ENCODE assay signal across 11 cellular contexts in genomic region chr10:110214380-110214826, GRCh38. TPM values are rescaled to one million over a fixed set of nuclear protein-coding genes. Genes with fewer than 3 reads are reported as not detected.
A peak's percentile ranks its signal among the peaks of the same experiment; 100 is the strongest.
DNase-seq lines count a peak whose midpoint lies in the region; ATAC-seq and TF ChIP-seq lines count a peak whose summit lies in the region.
"Had no signal": no experiment of that assay in that cellular context is flagged by ENCODE, and none has a peak within 500 bp of the region (broad histone marks: within the 10 kb centered on the region; RNA-seq: fewer than 3 reads in every experiment).

No MANE protein-coding gene starts in this region.

- H3K4me1 Mint-ChIP-seq in T-helper 17 cell (peaks cover 47% of the 10 kb centered on the region), osteocyte (ENCODE audit: unreplicated experiment) (peaks cover 32% of the 10 kb centered on the region)
- H3K4me1 Mint-ChIP-seq in activated T-cell treated with anti-CD3 and anti-CD28 coated beads, Interleukin-2, amount 50 U/mL, for 72 hours (ENCODE audit: low read depth): peaks cover 48% of the 10 kb centered on the region

- H3K9me3 Mint-ChIP-seq in osteocyte (ENCODE audit: unreplicated experiment): no peaks in the 10 kb centered on the region
- no peaks in the 10 kb centered on the region for H3K9me3 Mint-ChIP-seq in activated T-cell treated with anti-CD3 and anti-CD28 coated beads, Interleukin-2, amount 50 U/mL, for 72 hours

- H3K9me3 ChIP-seq in T-helper 17 cell (ENCODE audit: control insufficient read depth, low read length, poor library complexity, severe bottlenecking): no peaks in the 10 kb centered on the region
- H3K9me3 ChIP-seq: ovary had no signal

- TF ChIP-seq CTCF in osteocyte (IDR thresholded peaks at IDR 0.05) (no peak), omental fat pad (IDR thresholded peaks at IDR 0.05) (no peak)

- peak; percentile 20 to 25 for DNase-seq in SHP77 (lab: John Stamatoyannopoulos, UW)
- DNase-seq in SHP77 treated with DMSO at 0.1 percent for 48 hours (lab: John Stamatoyannopoulos, UW): no peak
- DNase-seq in T-helper 17 cell: no peak
- no peak for DNase-seq in osteocyte (ENCODE audit: extremely low spot score, unreplicated experiment)
- no peak for DNase-seq in omental fat pad (ENCODE audit: low spot score)
- DNase-seq in HUDEP-2 (lab: John Stamatoyannopoulos, UW; ENCODE audit: unreplicated experiment in 76 of 76): no peak
- no peak for DNase-seq in activated T-cell treated with anti-CD3 and anti-CD28 coated beads, Interleukin-2, amount 50 U/mL, for 72 hours
- DNase-seq: NCI-H345, ovary had no signal

- H3K36me3 Mint-ChIP-seq in T-helper 17 cell (ENCODE audit: low read depth) (peaks cover 2% of the 10 kb centered on the region), osteocyte (ENCODE audit: unreplicated experiment) (no peaks in the 10 kb centered on the region)
- peaks cover 1 to 2% of the 10 kb centered on the region in 2 donors for H3K36me3 Mint-ChIP-seq in activated T-cell treated with anti-CD3 and anti-CD28 coated beads, Interleukin-2, amount 50 U/mL, for 72 hours (ENCODE audit: insufficient read depth in 2 of 2)

- ATAC-seq in HG02973 (IDR thresholded peaks at IDR 0.05; ENCODE audit: unreplicated experiment) (peak; percentile 24), T-helper 17 cell (no peak), omental fat pad (ENCODE audit: low FRiP score) (no peak)
- ATAC-seq in activated T-cell treated with anti-CD3 and anti-CD28 coated beads, Interleukin-2, amount 50 U/mL, for 72 hours (replicated peaks in 1 of 2): no peak
- ATAC-seq: activated CD4-positive, CD25-positive, alpha-beta regulatory T cell treated with anti-CD3 and anti-CD28 coated beads, Interleukin-2, amount 50 U/mL, for 24 hours had no signal

- H3K4me3 Mint-ChIP-seq in T-helper 17 cell: no peak overlapping the region
- H3K4me3 Mint-ChIP-seq in osteocyte (ENCODE audit: unreplicated experiment): no peak overlapping the region
- H3K4me3 Mint-ChIP-seq in activated T-cell treated with anti-CD3 and anti-CD28 coated beads, Interleukin-2, amount 50 U/mL, for 72 hours: no peak overlapping the region

- H3K27ac Mint-ChIP-seq in T-helper 17 cell (peak overlapping the region; percentile 98), osteocyte (ENCODE audit: unreplicated experiment) (peak overlapping the region; percentile 65)
- H3K27ac Mint-ChIP-seq in activated T-cell treated with anti-CD3 and anti-CD28 coated beads, Interleukin-2, amount 50 U/mL, for 72 hours: no peak overlapping the region

- H3K27me3 Mint-ChIP-seq in T-helper 17 cell: no peaks in the 10 kb centered on the region
- H3K27me3 Mint-ChIP-seq in osteocyte (ENCODE audit: unreplicated experiment): no peaks in the 10 kb centered on the region
- H3K27me3 Mint-ChIP-seq in activated T-cell treated with anti-CD3 and anti-CD28 coated beads, Interleukin-2, amount 50 U/mL, for 72 hours (ENCODE audit: low read depth): peaks cover 13% of the 10 kb centered on the region

RNA-seq across cellular contexts. Expression of gene MXI1, which starts 7.0 kb away (rescaled TPM):
- total RNA-seq in T-helper 17 cell: 10 to 100 TPM; 43.2 to 48.8 TPM
- 31.9 and 32.2 TPM in 2 replicates for total RNA-seq in osteocyte
- 10 to 100 TPM; 32.3 to 40.0 (median 36.4) TPM for total RNA-seq in omental fat pad
- 10 to 100 TPM; 19.4 to 36.8 TPM for total RNA-seq in activated T-cell treated with anti-CD3 and anti-CD28 coated beads, Interleukin-2, amount 50 U/mL, for 72 hours

Comparison
In these comparisons a context has a peak if more than half of its experiments do, and no peak if none do; other contexts are left out.
1. DNase-seq: peak in SHP77 (2 of 2); none in SHP77 treated with DMSO at 0.1 percent for 48 hours (single experiment), T-helper 17 cell (0 of 3), osteocyte (single experiment), omental fat pad (single experiment), HUDEP-2 (0 of 76) and activated T-cell treated with anti-CD3 and anti-CD28 coated beads, Interleukin-2, amount 50 U/mL, for 72 hours (0 of 2).